Comparison of ENCODE assay signal across 9 cellular contexts in genomic region chr3:126540342-126540849, GRCh38.
DNase-seq lines count a peak whose midpoint lies in the region; ATAC-seq, FAIRE-seq and TF ChIP-seq lines count a peak whose summit lies in the region.
"Had no signal": no experiment of that assay in that cellular context is flagged by ENCODE, and none has a peak within 500 bp of the region (broad histone marks: within the 10 kb centered on the region; RNA-seq: fewer than 3 reads in every experiment).

No MANE protein-coding gene starts in this region.

- no peak for TF ChIP-seq CTCF in foreskin fibroblast (IDR thresholded peaks at IDR 0.05; ENCODE audit: low read depth, low read length)

- ATAC-seq in HG02571 (IDR thresholded peaks at IDR 0.05; ENCODE audit: unreplicated experiment), result no peak

- H3K4me3 ChIP-seq in foreskin fibroblast (ENCODE audit: low read depth in 1 of 2, low read length in 2 of 2) (no peak overlapping the region), skeletal muscle cell (ENCODE audit: low read depth, low read length) (no peak overlapping the region)

- DNase-seq in H54 (ENCODE audit: insufficient read length, low spot score), result peak; percentile 94
- DNase-seq in SIG-M5 treated with dmso at 0.1 percent for 504 hours (lab: John Stamatoyannopoulos, UW; ENCODE audit: unreplicated experiment), result peak; percentile 90
- peak; percentile 87 to 88 for DNase-seq in foreskin fibroblast
- peak; percentile 80 for DNase-seq in skeletal muscle cell (ENCODE audit: low read depth)
- DNase-seq in stimulated activated CD4-positive, alpha-beta T cell treated with anti-CD3 and anti-CD28 coated beads, Interleukin-2, amount 100 ng/mL, for 48 hours, result no peak
- DNase-seq in activated T-cell treated with anti-CD3 and anti-CD28 coated beads, Interleukin-2, amount 50 U/mL, for 1 hour, result no peak
- DNase-seq in NCI-H69 (lab: John Stamatoyannopoulos, UW), result no peak

- FAIRE-seq in H54 (lab: Jason Lieb, UNC), result peak; percentile 93
- FAIRE-seq: colon had no signal

- no peak for TF ChIP-seq POLR2A in H54 (IDR thresholded peaks at IDR 0.05; ENCODE audit: low read depth, low read length)

Comparison
In these comparisons a context has a peak if more than half of its experiments do, and no peak if none do; other contexts are left out.
1. DNase-seq: peak in H54 (single experiment), SIG-M5 treated with dmso at 0.1 percent for 504 hours (single experiment), foreskin fibroblast (2 of 2) and skeletal muscle cell (single experiment); none in stimulated activated CD4-positive, alpha-beta T cell treated with anti-CD3 and anti-CD28 coated beads, Interleukin-2, amount 100 ng/mL, for 48 hours (0 of 2), activated T-cell treated with anti-CD3 and anti-CD28 coated beads, Interleukin-2, amount 50 U/mL, for 1 hour (single experiment) and NCI-H69 (single experiment).